37 cellular contexts compared by ENCODE assay signal in the genomic region with DNA sequence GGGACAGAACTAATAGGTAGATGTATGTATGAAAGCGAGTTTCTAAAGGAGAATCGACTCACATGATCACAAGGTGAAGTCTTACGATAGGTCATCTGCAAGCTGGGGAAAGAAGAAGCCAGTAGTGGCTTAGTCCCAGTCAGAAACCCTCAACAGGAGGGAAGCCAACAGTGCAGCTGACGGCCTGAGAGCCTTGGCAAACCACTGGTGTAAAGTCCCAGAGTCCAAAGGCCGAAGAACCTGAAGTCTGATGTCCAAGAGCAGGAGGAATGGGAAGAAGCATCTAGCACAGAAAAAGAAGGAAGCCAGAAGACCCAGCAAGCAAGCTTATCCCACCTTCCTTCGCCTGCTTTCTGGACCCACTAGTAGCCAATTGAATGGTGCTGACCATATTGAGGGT.
"Had no signal": no experiment of that assay in that cellular context is flagged by ENCODE, and none has a peak within 500 bp of the region (broad histone marks: within the 10 kb centered on the region; RNA-seq: fewer than 3 reads in every experiment).

No MANE protein-coding gene starts in this region.

- H3K36me3 ChIP-seq: adrenal gland, brain microvascular endothelial cell, breast epithelium had no signal

- H3K36me3 Mint-ChIP-seq: activated CD4-positive, alpha-beta memory T cell treated with anti-CD3 and anti-CD28 coated beads for 36 hours; activated naive CD4-positive, alpha-beta T cell treated with anti-CD3 and anti-CD28 coated beads, Interleukin-2, amount 50 U/mL, for 72 hours; activated naive CD8-positive, alpha-beta T cell treated with anti-CD3 and anti-CD28 coated beads for 36 hours had no signal

- FAIRE-seq: astrocyte, TTC549 had no signal

- H3K27ac ChIP-seq: adrenal gland, body of pancreas, brain microvascular endothelial cell, breast epithelium, VCaP had no signal

- H3K9me3 ChIP-seq: adrenal gland, body of pancreas, breast epithelium had no signal

- H3K4me1 Mint-ChIP-seq: activated B cell treated with CpG ODN at 0.5 μM for 24 hours; activated CD4-positive, alpha-beta T cell treated with anti-CD3 and anti-CD28 coated beads, Interleukin-2, amount 10 ng/mL, durations not matched to agents 24 days and 14 days; activated naive CD8-positive, alpha-beta T cell treated with anti-CD3 and anti-CD28 coated beads for 36 hours; activated T-helper 17 cell treated with anti-CD3 and anti-CD28 coated beads, Interleukin-2, amount 50 U/mL, for 72 hours had no signal

- H3K4me3 Mint-ChIP-seq: activated B cell treated with CpG ODN at 0.5 μM for 24 hours; activated CD4-positive, alpha-beta memory T cell treated with anti-CD3 and anti-CD28 coated beads for 36 hours; activated CD4-positive, alpha-beta T cell treated with anti-CD3 and anti-CD28 coated beads, Interleukin-2, amount 10 ng/mL, durations not matched to agents 24 days and 14 days; activated CD8-positive, alpha-beta T cell treated with anti-CD3 and anti-CD28 coated beads for 36 hours; activated naive CD4-positive, alpha-beta T cell treated with anti-CD3 and anti-CD28 coated beads for 36 hours; activated naive CD8-positive, alpha-beta T cell treated with anti-CD3 and anti-CD28 coated beads for 36 hours; activated T-cell treated with anti-CD3 and anti-CD28 coated beads, Interleukin-2, amount 50 U/mL, for 4 hours; activated T-cell treated with anti-CD3 and anti-CD28 coated beads, Interleukin-2, amount 50 U/mL, for 72 hours; activated T-helper 1 cell treated with anti-CD3 and anti-CD28 coated beads, Interleukin-12 subunit alpha, Interleukin-12 subunit beta, Interleukin-2, Interleukin-4 antibody, amounts not matched to agents 30 ng/mL and 10 ng/mL and 1 ng/mL, durations not matched to agents 14 hours and 24 hours and 36 hours; activated T-helper 17 cell treated with anti-CD3 and anti-CD28 coated beads, Interleukin-2, amount 50 U/mL, for 72 hours; T-helper 1 cell treated with Interleukin-12 subunit alpha and Interleukin-12 subunit beta and Interleukin-4 antibody, amounts not matched to agents 30 μg/mL and 1 μg/mL, for 36 hours; T-helper 2 cell treated with Interferon-gamma antibody and Interleukin-4, amounts not matched to agents 5 μg/mL and 100 μg/mL, for 36 hours had no signal

- ATAC-seq: activated CD8-positive, alpha-beta T cell treated with anti-CD3 and anti-CD28 coated beads for 36 hours; activated naive CD4-positive, alpha-beta T cell treated with anti-CD3 and anti-CD28 coated beads, Interleukin-2, amount 50 U/mL, for 72 hours; activated T-cell treated with anti-CD3 and anti-CD28 coated beads, Interleukin-2, amount 50 U/mL, for 4 hours; activated T-cell treated with anti-CD3 and anti-CD28 coated beads, Interleukin-2, amount 50 U/mL, for 72 hours; activated T-helper 17 cell treated with anti-CD3 and anti-CD28 coated beads, Interleukin-2, amount 50 U/mL, for 72 hours; body of pancreas had no signal

- H3K4me1 ChIP-seq: adrenal gland, body of pancreas, breast epithelium had no signal

- H3K4me3 ChIP-seq: adrenal gland, body of pancreas, breast epithelium had no signal

- H3K27ac Mint-ChIP-seq: activated B cell treated with CpG ODN at 0.5 μM for 24 hours; activated CD4-positive, alpha-beta memory T cell treated with anti-CD3 and anti-CD28 coated beads for 36 hours; activated CD4-positive, alpha-beta T cell treated with anti-CD3 and anti-CD28 coated beads, Interleukin-2, amount 10 ng/mL, durations not matched to agents 24 days and 14 days; activated CD8-positive, alpha-beta T cell treated with anti-CD3 and anti-CD28 coated beads for 36 hours; activated naive CD4-positive, alpha-beta T cell treated with anti-CD3 and anti-CD28 coated beads for 36 hours; activated naive CD4-positive, alpha-beta T cell treated with anti-CD3 and anti-CD28 coated beads, Interleukin-2, amount 50 U/mL, for 72 hours; activated naive CD8-positive, alpha-beta T cell treated with anti-CD3 and anti-CD28 coated beads for 36 hours; activated T-cell treated with anti-CD3 and anti-CD28 coated beads, Interleukin-2, amount 50 U/mL, for 72 hours; activated T-helper 1 cell treated with anti-CD3 and anti-CD28 coated beads, Interleukin-12 subunit alpha, Interleukin-12 subunit beta, Interleukin-2, Interleukin-4 antibody, amounts not matched to agents 30 ng/mL and 10 ng/mL and 1 ng/mL, durations not matched to agents 14 hours and 24 hours and 36 hours; activated T-helper 17 cell treated with anti-CD3 and anti-CD28 coated beads, Interleukin-2, amount 50 U/mL, for 72 hours; T-helper 1 cell treated with Interleukin-12 subunit alpha and Interleukin-12 subunit beta and Interleukin-4 antibody, amounts not matched to agents 30 μg/mL and 1 μg/mL, for 36 hours; T-helper 2 cell treated with Interferon-gamma antibody and Interleukin-4, amounts not matched to agents 5 μg/mL and 100 μg/mL, for 36 hours had no signal

- DNase-seq: activated B cell treated with CpG ODN at 0.5 μM for 24 hours; activated CD4-positive, alpha-beta memory T cell treated with anti-CD3 and anti-CD28 coated beads for 36 hours; activated CD4-positive, alpha-beta T cell treated with anti-CD3 and anti-CD28 coated beads for 4 hours; activated CD4-positive, alpha-beta T cell treated with anti-CD3 and anti-CD28 coated beads, Interleukin-2, amount 10 ng/mL, durations not matched to agents 24 days and 14 days; activated CD4-positive, alpha-beta T cell treated with anti-CD3 and anti-CD28 coated beads, Interleukin-2, amount 50 U/mL, for 1 hour; activated CD4-positive, alpha-beta T cell treated with anti-CD3 and anti-CD28 coated beads, Interleukin-2, amount 50 U/mL, for 4 hours; activated CD4-positive, CD25-positive, alpha-beta regulatory T cell treated with anti-CD3 and anti-CD28 coated beads, Interleukin-2, amount 50 U/mL, for 72 hours; activated CD8-positive, alpha-beta memory T cell treated with anti-CD3 and anti-CD28 coated beads, Interleukin-2, amount 50 U/mL, for 4 hours; activated CD8-positive, alpha-beta T cell treated with anti-CD3 and anti-CD28 coated beads for 36 hours; activated effector memory CD4-positive, alpha-beta T cell treated with anti-CD3 and anti-CD28 coated beads, Interleukin-2, amount 50 U/mL, for 16 hours; activated gamma-delta T cell treated with Interleukin-2 at 50 U/mL for 16 hours; activated naive CD4-positive, alpha-beta T cell; activated naive CD4-positive, alpha-beta T cell treated with anti-CD3 and anti-CD28 coated beads for 36 hours; activated naive CD4-positive, alpha-beta T cell treated with anti-CD3 and anti-CD28 coated beads, Interleukin-2, amount 50 U/mL, for 16 hours; activated naive CD8-positive, alpha-beta T cell treated with anti-CD3 and anti-CD28 coated beads for 36 hours; activated T-cell treated with anti-CD3 and anti-CD28 coated beads for 4 hours; activated T-cell treated with anti-CD3 and anti-CD28 coated beads, Interleukin-2, amount 50 U/mL, for 1 hour; activated T-cell treated with anti-CD3 and anti-CD28 coated beads, Interleukin-2, amount 50 U/mL, for 4 hours; activated T-cell treated with anti-CD3 and anti-CD28 coated beads, Interleukin-2, amount 50 U/mL, for 72 hours; adrenal gland; amniotic stem cell; aorta; brain microvascular endothelial cell; central memory CD4-positive, alpha-beta T cell; T-helper 1 cell; T-helper 2 cell; T-helper 9 cell had no signal

- H3K27me3 ChIP-seq: adrenal gland, body of pancreas, brain microvascular endothelial cell, breast epithelium had no signal

- H3K27me3 Mint-ChIP-seq: activated B cell treated with CpG ODN at 0.5 μM for 24 hours; activated CD4-positive, alpha-beta memory T cell treated with anti-CD3 and anti-CD28 coated beads for 36 hours; activated CD4-positive, alpha-beta T cell treated with anti-CD3 and anti-CD28 coated beads, Interleukin-2, amount 10 ng/mL, durations not matched to agents 24 days and 14 days; activated CD8-positive, alpha-beta T cell treated with anti-CD3 and anti-CD28 coated beads for 36 hours; activated naive CD8-positive, alpha-beta T cell treated with anti-CD3 and anti-CD28 coated beads for 36 hours; activated T-helper 17 cell treated with anti-CD3 and anti-CD28 coated beads, Interleukin-2, amount 50 U/mL, for 72 hours had no signal
